ENCODE assay signal across 8 cellular contexts in the genomic region with DNA sequence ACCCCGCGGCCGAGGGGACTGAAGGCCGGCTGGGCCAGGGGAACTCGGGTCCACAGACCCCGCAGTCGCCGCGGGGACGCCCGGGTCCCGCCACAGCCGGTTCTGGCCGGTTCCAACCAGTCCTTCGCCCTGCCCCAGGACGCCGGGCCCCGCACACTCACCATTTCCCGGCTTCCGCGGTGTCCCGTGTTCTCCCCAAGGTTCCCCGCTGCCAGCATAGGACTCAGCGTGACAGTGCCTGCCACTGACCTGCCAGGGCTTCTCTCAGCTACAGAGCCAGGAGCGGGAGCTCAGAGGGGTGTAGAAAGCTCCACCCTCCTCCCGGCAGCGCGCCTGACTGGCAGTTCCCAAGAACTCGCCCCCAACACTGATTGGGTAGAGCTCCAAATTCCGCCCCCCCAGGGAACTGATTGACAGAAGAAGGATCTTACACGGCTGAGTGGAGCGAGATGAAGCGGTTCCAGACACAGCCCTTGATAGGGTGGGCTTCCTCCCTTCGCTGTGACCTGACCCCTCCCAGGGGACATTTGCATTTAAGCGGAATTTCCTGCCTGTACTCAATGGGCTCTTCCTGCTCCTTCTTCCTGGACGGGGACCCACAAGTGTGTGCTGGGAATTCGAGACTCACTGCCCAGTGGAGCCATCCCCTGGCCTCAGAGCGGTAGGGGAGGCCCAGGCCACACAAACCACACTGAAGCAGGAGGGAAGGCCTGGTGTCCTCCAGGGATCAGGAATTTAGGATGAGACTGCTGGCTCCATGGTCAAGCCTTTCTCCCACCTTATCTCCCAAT. TPM values are rescaled to one million over a fixed set of nuclear protein-coding genes. Genes with fewer than 3 reads are reported as not detected.
DNase-seq lines count a peak whose midpoint lies in the region; ATAC-seq and TF ChIP-seq lines count a peak whose summit lies in the region.

A gene (minus strand): TSS at position 312 of the 791 bp plus-strand sequence. CDS start 2,052 bp downstream, outside the sequence.

- H3K4me3 Mint-ChIP-seq in GM23338 = peak within 1 kb of the TSS; percentile 89

- peak within 1 kb of the TSS; percentile 93 for H3K4me2 ChIP-seq in GM23338

- TF ChIP-seq CTCF in GM23338 (conservative IDR thresholded peaks at IDR 0.05; ENCODE audit: low read depth in 2 of 2) (peak; percentile 64 to 67), LNCaP clone FGC (IDR thresholded peaks at IDR 0.05; ENCODE audit: control insufficient read depth, extremely low read depth, insufficient read depth) (peak; percentile 64), upper lobe of left lung (IDR thresholded peaks at IDR 0.05) (peak; percentile 38 to 87 (median 72))

- peaks cover 9% of the 10 kb centered on the region; the same call in 1 of the 2 replicates for H3K4me1 ChIP-seq in GM23338 (ENCODE audit: insufficient read depth)
- peaks cover 8 to 13% (median 11%) of the 10 kb centered on the region in 4 donors for H3K4me1 ChIP-seq in upper lobe of left lung

- WGBS in upper lobe of left lung, 2 donors = 2% methylated on average over 24 of the region's 38 CpGs; no CpG with 5 or more reads in 1 of the 2 donors

- H3K27me3 Mint-ChIP-seq in GM23338 (ENCODE audit: insufficient read depth, low read depth, poor library complexity) = peaks cover 14% of the 10 kb centered on the region

- DNase-seq in EL (peak; percentile 98), GM23338 (ENCODE audit: low spot score) (peak; percentile 100), LNCaP clone FGC (ENCODE audit: low read depth) (peak; percentile 95), T-helper 1 cell (peak; percentile 53 to 80 (median 63)), amniotic stem cell (lab: John Stamatoyannopoulos, UW) (peak; percentile 94), left cardiac atrium (peak; percentile 98), posterior cingulate gyrus (peak; percentile 90 to 99 (median 94)), upper lobe of left lung (peak; percentile 92 to 96)

- no peaks in the 10 kb centered on the region for H3K36me3 ChIP-seq in GM23338 (ENCODE audit: insufficient read depth)
- no peaks in the 10 kb centered on the region for H3K36me3 ChIP-seq in upper lobe of left lung

- H3K36me3 Mint-ChIP-seq in GM23338 (ENCODE audit: low read depth) = peaks cover 41% of the 10 kb centered on the region

- H3K9me3 ChIP-seq in upper lobe of left lung = no peaks in the 10 kb centered on the region

- H2AFZ ChIP-seq in GM23338 = peak within 1 kb of the TSS; percentile 35

- intact Hi-C loops in left cardiac atrium (cut with DNase I) = loop anchor here in 1 of 2 donors (2.0 kb wide), 1 partner anchor 71 kb away; a partner anchor contains a TSS
- intact Hi-C loops in posterior cingulate gyrus (cut with DNase I) = loop anchor here (2.0 to 5.0 kb wide), 2 partner anchors 33 to 37 kb away; a partner anchor contains a TSS

- no peaks in the 10 kb centered on the region for H3K79me2 ChIP-seq in GM23338 (replicated peaks; ENCODE audit: insufficient read depth)

- H3K27ac Mint-ChIP-seq in GM23338 = peak within 1 kb of the TSS; percentile 92

- H3K4me3 ChIP-seq in GM23338 (peak within 1 kb of the TSS; percentile 54), LNCaP clone FGC (ENCODE audit: low read depth, low read length) (peak within 1 kb of the TSS; percentile 78), upper lobe of left lung (peak within 1 kb of the TSS; percentile 51 to 72 (median 64))

- H3K27me3 ChIP-seq in GM23338 (ENCODE audit: insufficient read depth) (peaks cover 13% of the 10 kb centered on the region), upper lobe of left lung (no peaks in the 10 kb centered on the region)

- peak; percentile 95 for ATAC-seq in GM23338
- ATAC-seq in left cardiac atrium = peak; percentile 98 to 100
- peak; percentile 99 for ATAC-seq in upper lobe of left lung (ENCODE audit: low FRiP score in 2 of 2)

- peaks cover 88% of the 10 kb centered on the region for H3K9me3 Mint-ChIP-seq in GM23338

- H4K20me1 ChIP-seq in GM23338 (replicated peaks; ENCODE audit: insufficient read depth) = no peaks in the 10 kb centered on the region

- peak within 1 kb of the TSS; percentile 77 for H3K27ac ChIP-seq in GM23338 (ENCODE audit: low read depth)
- peak within 1 kb of the TSS; percentile 83 to 91 (median 89) for H3K27ac ChIP-seq in upper lobe of left lung

- peak in 3 of 4 donors; percentile 83 to 91 (median 83) for TF ChIP-seq POLR2A in upper lobe of left lung (IDR thresholded peaks at IDR 0.05)

- 0 out of 2 replicates have a peak, but pooled peaks cover 5% of the 10 kb centered on the region for H3K9me2 ChIP-seq in GM23338 (ENCODE audit: insufficient read depth)

- 0 out of 2 replicates have a peak, but pooled peaks cover 3% of the 10 kb centered on the region for H3F3A ChIP-seq in GM23338 (replicated peaks; ENCODE audit: low read depth)

- TF ChIP-seq EP300 in upper lobe of left lung (IDR thresholded peaks at IDR 0.05) = peak in 2 of 4 donors; percentile 58 to 62

- peaks cover 3% of the 10 kb centered on the region; the same call in 2 of the 3 replicates for H3K4me1 Mint-ChIP-seq in GM23338

TF ChIP-seq in GM23338, 12 proteins besides CTCF, POLR2A, EP300 and RAD21:
- TF ChIP-seq ZNF114 (CRISPR knock-in tag; IDR thresholded peaks at IDR 0.05) (no peak), NANOG (IDR thresholded peaks at IDR 0.05; ENCODE audit: borderline replicate concordance) (no peak), CREB1 (CRISPR knock-in tag; IDR thresholded peaks at IDR 0.05; ENCODE audit: low read depth) (no peak), STAT1 (IDR thresholded peaks at IDR 0.05; ENCODE audit: unreplicated experiment) (no peak), POLR2AphosphoS5 (IDR thresholded peaks at IDR 0.05; ENCODE audit: low read depth) (peak; percentile 85), EZH2phosphoT487 (IDR thresholded peaks at IDR 0.05; ENCODE audit: unreplicated experiment) (no peak)
- TF ChIP-seq, protein P1, sequence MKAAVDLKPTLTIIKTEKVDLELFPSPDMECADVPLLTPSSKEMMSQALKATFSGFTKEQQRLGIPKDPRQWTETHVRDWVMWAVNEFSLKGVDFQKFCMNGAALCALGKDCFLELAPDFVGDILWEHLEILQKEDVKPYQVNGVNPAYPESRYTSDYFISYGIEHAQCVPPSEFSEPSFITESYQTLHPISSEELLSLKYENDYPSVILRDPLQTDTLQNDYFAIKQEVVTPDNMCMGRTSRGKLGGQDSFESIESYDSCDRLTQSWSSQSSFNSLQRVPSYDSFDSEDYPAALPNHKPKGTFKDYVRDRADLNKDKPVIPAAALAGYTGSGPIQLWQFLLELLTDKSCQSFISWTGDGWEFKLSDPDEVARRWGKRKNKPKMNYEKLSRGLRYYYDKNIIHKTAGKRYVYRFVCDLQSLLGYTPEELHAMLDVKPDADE (IDR thresholded peaks at IDR 0.05) = no peak

RNA-seq across cellular contexts. Expression of the gene that starts here (rescaled TPM):
- 1.0 and 3.6 TPM in 2 replicates for total RNA-seq in GM23338 (2014; rRNA removed; shearing (Covaris generic))
- 0.71 and 1.2 TPM in 2 replicates for polyA plus RNA-seq in GM23338 (2016; fragmentation: Nextera tagmentation; extraction: Ambion mirVana)
- 1 to 10 TPM; 2.9 to 4.3 TPM for total RNA-seq in left cardiac atrium
- total RNA-seq in upper lobe of left lung = 1 to 10 TPM in 5 of 6 donors, under 1 TPM in 1; 0.33 to 6.3 (median 2.1) TPM

Comparison
In these comparisons a context has a peak if more than half of its experiments do, and no peak if none do; other contexts are left out.
1. Peak in every context shown above with its lines: DNase-seq, ATAC-seq, H3K4me3 ChIP-seq and H3K27ac ChIP-seq.